In the genomic region with DNA sequence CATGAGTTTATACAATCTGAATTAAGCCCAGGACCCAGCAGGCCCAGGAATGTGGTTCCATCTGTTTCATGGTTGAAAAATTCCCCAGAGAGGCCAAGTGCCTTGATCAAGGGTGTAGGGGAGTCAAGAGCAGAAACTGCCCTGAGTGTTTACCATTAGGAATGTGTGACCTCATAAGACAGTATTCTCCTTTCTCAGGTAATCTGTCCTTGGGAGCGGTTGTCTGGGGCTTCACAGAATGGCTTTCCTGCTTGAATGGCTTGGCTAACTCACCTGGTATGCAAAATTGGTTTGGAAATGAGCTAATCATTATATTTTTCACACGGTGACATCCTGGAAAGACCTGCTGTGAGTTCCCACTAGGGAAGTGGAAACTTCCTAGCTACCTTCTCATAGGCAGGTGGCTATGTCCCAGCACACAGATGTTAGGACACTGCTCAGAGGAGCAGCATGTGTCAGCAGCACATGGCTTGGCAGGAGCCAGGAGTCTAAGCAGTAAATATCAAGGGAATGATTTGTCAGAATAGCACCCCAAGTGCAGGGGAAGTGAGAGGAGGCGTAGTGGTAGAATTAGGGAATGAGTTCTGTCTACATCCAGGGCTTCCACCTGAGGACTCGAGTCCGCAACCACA, we compare ENCODE assay signal across 31 cellular contexts. TPM values are rescaled to one million over a fixed set of nuclear protein-coding genes. Genes with fewer than 3 reads are reported as not detected.
A peak's percentile ranks its signal among the peaks of the same experiment; 100 is the strongest.
DNase-seq lines count a peak whose midpoint lies in the region; ATAC-seq, FAIRE-seq and TF ChIP-seq lines count a peak whose summit lies in the region.
"Had no signal": no experiment of that assay in that cellular context is flagged by ENCODE, and none has a peak within 500 bp of the region (broad histone marks: within the 10 kb centered on the region; RNA-seq: fewer than 3 reads in every experiment).

No MANE protein-coding gene starts in this region.

- H3K4me2 ChIP-seq in H1 (ENCODE audit: insufficient read depth in 1 of 2, low read depth in 2 of 2, low read length in 2 of 2) (no peak overlapping the region), smooth muscle cell (no peak overlapping the region)
- H3K4me2 ChIP-seq: KMS-11 had no signal

- H3K18ac ChIP-seq in H1 (ENCODE audit: extremely low read depth, low read length): no peak overlapping the region

- no peak overlapping the region for H2BK12ac ChIP-seq in H1 (ENCODE audit: low read depth, low read length)

- FAIRE-seq in H1 (lab: Jason Lieb, UNC): no peak
- FAIRE-seq: endometrium had no signal

- ATAC-seq in lung (ENCODE audit: insufficient read depth, low FRiP score) (peak; percentile 47), GM21786 (IDR thresholded peaks at IDR 0.05; ENCODE audit: unreplicated experiment) (no peak)
- ATAC-seq: Panc1; stimulated activated naive CD8-positive, alpha-beta T cell treated with anti-CD3 and anti-CD28 coated beads, Interleukin-15, amount 100 ng/mL, for 72 hours had no signal

- TF ChIP-seq CTCF in H1 (IDR thresholded peaks at IDR 0.05; ENCODE audit: control extremely low read depth in 1 of 3, insufficient read depth in 1 of 3, low read depth in 1 of 3, low read length in 3 of 3) (no peak), right atrium auricular region (IDR thresholded peaks at IDR 0.05) (no peak), lung (IDR thresholded peaks at IDR 0.05; ENCODE audit: control extremely low read depth, extremely low read depth) (no peak), smooth muscle cell (IDR thresholded peaks at IDR 0.05; ENCODE audit: borderline replicate concordance, insufficient read depth, poor library complexity, severe bottlenecking) (no peak)

- H2BK120ac ChIP-seq in H1 (replicated peaks; ENCODE audit: low read depth, low read length): no peak overlapping the region

- H3K4ac ChIP-seq in H1 (replicated peaks; ENCODE audit: insufficient read length, low read depth, low read length): no peak overlapping the region

- no peaks in the 10 kb centered on the region for H3K4me1 ChIP-seq in H1 (replicated peaks in 1 of 4; ENCODE audit: control insufficient read depth in 3 of 4, insufficient read depth in 4 of 4, low read length in 3 of 4)
- peaks cover 0 to 45% of the 10 kb centered on the region in 2 donors for H3K4me1 ChIP-seq in right atrium auricular region
- H3K4me1 ChIP-seq in lung (ENCODE audit: control insufficient read depth in 2 of 2, insufficient read depth in 2 of 2, low read length in 2 of 2): peaks cover 4 to 20% of the 10 kb centered on the region in 2 donors
- H3K4me1 ChIP-seq in smooth muscle cell (ENCODE audit: low read depth): no peaks in the 10 kb centered on the region
- H3K4me1 ChIP-seq: adrenal gland, esophagus squamous epithelium had no signal

- no peak for TF ChIP-seq POLR2A in H1 (IDR thresholded peaks at IDR 0.05; ENCODE audit: control extremely low read depth in 1 of 2, low read depth in 2 of 2, low read length in 2 of 2)

- POLR2A ChIA-PET in H1 (lab: Charles Lee; ENCODE audit: partially characterized antibody): interaction anchor here (1.6 kb wide), 1 partner anchor 19 kb away, joined by 4 read pairs; no protein-coding TSS in a partner anchor

- no peak overlapping the region for H2BK20ac ChIP-seq in H1 (ENCODE audit: low read length)

- no peak overlapping the region for H4K5ac ChIP-seq in H1 (ENCODE audit: insufficient read length, low read depth, low read length)

- no peak overlapping the region for H2BK5ac ChIP-seq in H1 (ENCODE audit: low read depth, low read length)

- H3K14ac ChIP-seq in H1 (ENCODE audit: insufficient read length): no peak overlapping the region

- H4K20me1 ChIP-seq in H1 (replicated peaks in 1 of 2; ENCODE audit: control insufficient read depth in 1 of 2, insufficient read depth in 2 of 2, low read length in 2 of 2) (peaks cover 0 to 1% of the 10 kb centered on the region in 2 experiments), smooth muscle cell (ENCODE audit: low read depth) (no peaks in the 10 kb centered on the region)

- no peak overlapping the region for H2AK5ac ChIP-seq in H1 (ENCODE audit: low read depth, low read length)

- no peaks in the 10 kb centered on the region for H3K79me1 ChIP-seq in H1 (ENCODE audit: low read depth, low read length)

- H2AFZ ChIP-seq in H1 (ENCODE audit: low read length) (no peak overlapping the region), smooth muscle cell (ENCODE audit: low read depth) (no peak overlapping the region)

- 73% methylated on average over 5 of the region's 5 CpGs; no CpG with 5 or more reads in 1 of the 2 experiments for whole genome bisulfite sequencing in H1 (ENCODE audit: extremely low coverage in 1 of 2, insufficient coverage in 1 of 2, insufficient read length in 1 of 2, insufficient replicate concordance in 2 of 2, low coverage in 1 of 2, low lambda C conversion rate in 2 of 2, missing lambda C conversion rate in 1 of 2), 2 experiments
- WGBS in lung, 2 donors: 72 to 87% methylated on average over 5 of the region's 5 CpGs
- WGBS in smooth muscle cell (ENCODE audit: low lambda C conversion rate): 67% methylated on average over 5 of the region's 5 CpGs

- no peak for TF ChIP-seq RAD21 in H1 (IDR thresholded peaks at IDR 0.05 in 1 of 2, conservative IDR thresholded peaks at IDR 0.05 in 1 of 2; ENCODE audit: low read depth in 2 of 2, low read length in 2 of 2)

- H2BK15ac ChIP-seq in H1 (ENCODE audit: low read length): no peak overlapping the region

- H3K27me3 ChIP-seq in H1 (replicated peaks in 1 of 4; ENCODE audit: control insufficient read depth in 3 of 4, extremely low read depth in 1 of 4, insufficient read depth in 3 of 4, low read length in 3 of 4) (no peaks in the 10 kb centered on the region), right atrium auricular region (no peaks in the 10 kb centered on the region), lung (ENCODE audit: control insufficient read depth, insufficient read depth) (no peaks in the 10 kb centered on the region), smooth muscle cell (ENCODE audit: low read depth) (peaks cover 4% of the 10 kb centered on the region)
- H3K27me3 ChIP-seq: adrenal gland, dorsolateral prefrontal cortex, esophagus squamous epithelium, MG63 had no signal

- no peak overlapping the region for H4K8ac ChIP-seq in H1 (ENCODE audit: extremely low read depth, insufficient read depth, low read length)

- H3K36me3 ChIP-seq in H1 (ENCODE audit: control insufficient read depth in 2 of 4, insufficient read depth in 4 of 4, low read length in 3 of 4) (no peaks in the 10 kb centered on the region), right atrium auricular region (no peaks in the 10 kb centered on the region), lung (ENCODE audit: control insufficient read depth in 2 of 2, insufficient read depth in 2 of 2, low read length in 2 of 2) (no peaks in the 10 kb centered on the region), smooth muscle cell (ENCODE audit: low read depth) (no peaks in the 10 kb centered on the region)
- H3K36me3 ChIP-seq: adrenal gland, esophagus squamous epithelium, MG63 had no signal

- H4K91ac ChIP-seq in H1 (replicated peaks; ENCODE audit: insufficient read length, low read length): no peak overlapping the region

- no peak overlapping the region for H3K23ac ChIP-seq in H1 (ENCODE audit: insufficient read length)

- DNase-seq in H1 (ENCODE audit: low read depth in 1 of 2, low spot score in 2 of 2) (no peak), right atrium auricular region (ENCODE audit: low spot score) (peak; percentile 53), lung (ENCODE audit: low spot score) (peak; percentile 44), smooth muscle cell (lab: John Stamatoyannopoulos, UW; ENCODE audit: unreplicated experiment) (no peak), HuH-7 (ENCODE audit: low spot score) (no peak), NCI-H2081 treated with DMSO at 0.1 percent for 48 hours (lab: John Stamatoyannopoulos, UW) (no peak)
- DNase-seq: activated CD4-positive, alpha-beta memory T cell treated with anti-CD3 and anti-CD28 coated beads, Interleukin-2, amount 10 ng/mL, durations not matched to agents 7 days and 5 days; activated CD4-positive, CD25-positive, alpha-beta regulatory T cell treated with anti-CD3 and anti-CD28 coated beads, Interleukin-2, amount 50 U/mL, for 72 hours; activated CD8-positive, alpha-beta memory T cell treated with anti-CD3 and anti-CD28 coated beads, Interleukin-2, amount 50 U/mL, for 4 hours; activated naive CD4-positive, alpha-beta T cell treated with anti-CD3 and anti-CD28 coated beads, Interleukin-2, amount 10 ng/mL, durations not matched to agents 7 days and 5 days; adrenal gland; dorsolateral prefrontal cortex; esophagus squamous epithelium; foreskin melanocyte; H9; hippocampal formation; MG63; NCI-H2029 treated with DMSO at 0.1 percent for 48 hours; NCI-H345; NCI-H748 treated with DMSO at 0.1 percent for 48 hours; SHP77 treated with DMSO at 0.1 percent for 48 hours; stimulated activated CD8-positive, alpha-beta memory T cell treated with anti-CD3 and anti-CD28 coated beads, Interleukin-4, amount 100 ng/mL, for 48 hours; stimulated activated naive CD8-positive, alpha-beta T cell treated with anti-CD3 and anti-CD28 coated beads, Interleukin-15, amount 100 ng/mL, for 72 hours had no signal

- H3K9me3 ChIP-seq in H1 (ENCODE audit: insufficient read depth in 2 of 2, low read depth in 1 of 2, low read length in 1 of 2) (no peaks in the 10 kb centered on the region), right atrium auricular region (no peaks in the 10 kb centered on the region), lung (ENCODE audit: control insufficient read depth in 2 of 2, insufficient read depth in 1 of 2, low read length in 1 of 2) (no peaks in the 10 kb centered on the region), smooth muscle cell (replicated peaks; ENCODE audit: low read depth) (no peaks in the 10 kb centered on the region)
- H3K9me3 ChIP-seq: adrenal gland, esophagus squamous epithelium, MG63 had no signal

- H3K4me3 ChIP-seq in H1 (ENCODE audit: extremely low read depth in 1 of 4, insufficient read depth in 2 of 4, low read depth in 3 of 4, low read length in 4 of 4) (no peak overlapping the region), right atrium auricular region (no peak overlapping the region), lung (no peak overlapping the region), smooth muscle cell (no peak overlapping the region)
- H3K4me3 ChIP-seq: adrenal gland, dorsolateral prefrontal cortex, esophagus squamous epithelium, MG63 had no signal

- H3K23me2 ChIP-seq in H1 (ENCODE audit: low read depth, low read length): no peaks in the 10 kb centered on the region

- no peak overlapping the region for H3K9ac ChIP-seq in H1 (replicated peaks in 1 of 4; ENCODE audit: extremely low read depth in 1 of 4, low read depth in 3 of 4, low read length in 3 of 4)
- H3K9ac ChIP-seq in smooth muscle cell (ENCODE audit: low read depth): no peak overlapping the region
- H3K9ac ChIP-seq: KMS-11 had no signal

- H3K56ac ChIP-seq in H1 (replicated peaks; ENCODE audit: insufficient read length, low read depth, low read length): no peak overlapping the region

- no peak overlapping the region for H3K27ac ChIP-seq in H1 (ENCODE audit: low read depth, low read length)
- peak overlapping the region; percentile 54 to 64 for H3K27ac ChIP-seq in right atrium auricular region
- peak overlapping the region; percentile 63 to 92 for H3K27ac ChIP-seq in lung (ENCODE audit: low read depth in 1 of 2, low read length in 1 of 2)
- peak overlapping the region; percentile 9 for H3K27ac ChIP-seq in smooth muscle cell (ENCODE audit: low read depth)
- H3K27ac ChIP-seq: adrenal gland, dorsolateral prefrontal cortex, esophagus squamous epithelium, KMS-11 had no signal

- CTCF ChIA-PET in H1 (lab: Charles Lee; ENCODE audit: partially characterized antibody): interaction anchor here (1.4 kb wide), 1 partner anchor 9 kb away, joined by 5 read pairs; no protein-coding TSS in a partner anchor

- H3K79me2 ChIP-seq in H1 (ENCODE audit: control insufficient read depth in 1 of 2, insufficient read depth in 2 of 2, low read length in 2 of 2): no peaks in the 10 kb centered on the region
- H3K79me2 ChIP-seq in smooth muscle cell (ENCODE audit: low read depth): no peaks in the 10 kb centered on the region

- TF ChIP-seq EP300 in H1 (IDR thresholded peaks at IDR 0.05; ENCODE audit: borderline replicate concordance in 1 of 2, low read depth in 2 of 2, low read length in 2 of 2): no peak

- no peaks in the 10 kb centered on the region for H3F3A ChIP-seq in smooth muscle cell (ENCODE audit: low read depth)

RNA-seq across cellular contexts. Expression of a gene that starts 17.7 kb away (rescaled TPM):
- 0.15 TPM in 1 of 2 replicates, not detected in the other for total RNA-seq in H1 (2021; fragmentation: NEBNext Ultra II Directional; extraction: Animal tissue kit (Norgen Biotek cat#: 25700))
- polyA plus RNA-seq in H1 (2011; rRNA removed) (0.12 and 0.24 TPM in 2 replicates), lung (10 to 100 TPM; 14.8 to 16.0 TPM), smooth muscle cell (0.97 and 1.4 TPM in 2 replicates)
- polyA plus RNA-seq in H1 (2011; cell fraction: cytosol; rRNA removed): 0.13 TPM
- 0.24 TPM for polyA plus RNA-seq in H1 (2011; cell fraction: nucleus; rRNA removed)
- 0.06 to 0.20 TPM (median 0.14 TPM) in 4 replicates for polyA plus RNA-seq in H1 (2012, experiment 1 of 2)
- polyA plus RNA-seq in H1 (2012, experiment 2 of 2): 0.08 TPM
- polyA plus RNA-seq in H1 (2013, experiment 1 of 2): 0.06 TPM
- polyA plus RNA-seq in H1 (2013, experiment 2 of 2): 0.04 TPM
- 0.02 and 0.06 TPM in 2 replicates for polyA minus RNA-seq in H1 (2011; rRNA and poly(A)+ RNA removed)
- not detected for polyA minus RNA-seq in H1 (2011; cell fraction: cytosol; rRNA and poly(A)+ RNA removed)
- polyA minus RNA-seq in H1 (2011; cell fraction: nucleus; rRNA and poly(A)+ RNA removed): 0.40 TPM
- total RNA-seq in right atrium auricular region (100 to 1,000 TPM in 1 of 2 donors, 10 to 100 TPM in 1; 99.8 to 114 TPM), lung (10 to 100 TPM; 65.4 to 92.3 TPM), smooth muscle cell (0.99 and 4.4 TPM in 2 replicates)
- total RNA-seq: G401, osteocyte had no signal
- polyA plus RNA-seq: AG04450, BJ had no signal

Comparison
In these comparisons a context has a peak if more than half of its experiments do, and no peak if none do; other contexts are left out.
1. DNase-seq: peak in right atrium auricular region (single experiment) and lung (single experiment); none in H1 (0 of 2), smooth muscle cell (single experiment), HuH-7 (single experiment) and NCI-H2081 treated with DMSO at 0.1 percent for 48 hours (single experiment).
2. RNA of a gene that starts 17.7 kb away (total RNA-seq): 99.8 to 114 TPM in right atrium auricular region and 65.4 to 92.3 TPM in lung; 0.99 to 4.4 TPM in smooth muscle cell and 0.15 TPM in H1; every median in the first group is over 10 times any median in the second.